In genomic region chr1:89883030-89883379, GRCh38 we compare ENCODE assay signal across 1 cellular context.
TF ChIP-seq lines count a peak whose summit lies in the region.

No MANE protein-coding gene starts in this region.

TF ChIP-seq in HepG2, 621 proteins besides CTCF, POLR2A, EP300 and RAD21:
- no peak for TF ChIP-seq DMTF1 (CRISPR knock-in tag; IDR thresholded peaks at IDR 0.05)
- TF ChIP-seq ZNF121 (CRISPR knock-in tag; IDR thresholded peaks at IDR 0.05), result peak; percentile 57
- TF ChIP-seq E2F2 (CRISPR knock-in tag; IDR thresholded peaks at IDR 0.05; ENCODE audit: borderline replicate concordance), result no peak
- TF ChIP-seq NFRKB (IDR thresholded peaks at IDR 0.05), result no peak
- TF ChIP-seq, protein P1, sequence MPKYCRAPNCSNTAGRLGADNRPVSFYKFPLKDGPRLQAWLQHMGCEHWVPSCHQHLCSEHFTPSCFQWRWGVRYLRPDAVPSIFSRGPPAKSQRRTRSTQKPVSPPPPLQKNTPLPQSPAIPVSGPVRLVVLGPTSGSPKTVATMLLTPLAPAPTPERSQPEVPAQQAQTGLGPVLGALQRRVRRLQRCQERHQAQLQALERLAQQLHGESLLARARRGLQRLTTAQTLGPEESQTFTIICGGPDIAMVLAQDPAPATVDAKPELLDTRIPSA (CRISPR knock-in tag; IDR thresholded peaks at IDR 0.05; ENCODE audit: borderline replicate concordance), result no peak
